In genomic region chr2:96916156-96917007, GRCh38 we compare ENCODE assay signal across 10 cellular contexts. TPM values are rescaled to one million over a fixed set of nuclear protein-coding genes. Genes with fewer than 3 reads are reported as not detected.
DNase-seq lines count a peak whose midpoint lies in the region; FAIRE-seq and TF ChIP-seq lines count a peak whose summit lies in the region.
"Had no signal": no experiment of that assay in that cellular context is flagged by ENCODE, and none has a peak within 500 bp of the region (broad histone marks: within the 10 kb centered on the region; RNA-seq: fewer than 3 reads in every experiment).

No MANE protein-coding gene starts in this region.

- H4K5ac ChIP-seq in H1 (ENCODE audit: insufficient read length, low read depth, low read length), result no peak overlapping the region

- peak overlapping the region; percentile 5 for H3K4ac ChIP-seq in H1 (replicated peaks; ENCODE audit: insufficient read length, low read depth, low read length)

- H2AK5ac ChIP-seq in H1 (ENCODE audit: low read depth, low read length), result no peak overlapping the region

- peak overlapping the region; percentile 53; the same call in 1 of the 2 replicates for H2BK12ac ChIP-seq in H1 (ENCODE audit: low read depth, low read length)

- peaks cover 0 to 2% (median 0%) of the 10 kb centered on the region in 4 experiments; a peak in 2 of 7 replicates for H3K27me3 ChIP-seq in H1 (replicated peaks in 1 of 4; ENCODE audit: control insufficient read depth in 3 of 4, extremely low read depth in 1 of 4, insufficient read depth in 3 of 4, low read length in 3 of 4)

- H2BK15ac ChIP-seq in H1 (ENCODE audit: low read length), result no peak overlapping the region

- H3K27me3 Mint-ChIP-seq in nephron progenitor cell (ENCODE audit: low read depth, poor library complexity), result peaks cover 49% of the 10 kb centered on the region
- H3K27me3 Mint-ChIP-seq in activated naive CD4-positive, alpha-beta T cell treated with anti-CD3 and anti-CD28 coated beads for 36 hours (ENCODE audit: low read depth), result no peaks in the 10 kb centered on the region

- intact Hi-C loops in posterior vena cava (cut with DNase I), result no loop called here
- intact Hi-C loops in activated naive CD4-positive, alpha-beta T cell treated with anti-CD3 and anti-CD28 coated beads for 36 hours (cut with micrococcal nuclease), result no loop called here

- POLR2A ChIA-PET in H1 (lab: Charles Lee; ENCODE audit: partially characterized antibody), result interaction anchor here (0.8 to 1.7 kb wide), 5 partner anchors 9 to 48 kb away, joined by 3 to 4 read pairs (median 3); no protein-coding TSS in a partner anchor

- TF ChIP-seq POLR2A in H1 (IDR thresholded peaks at IDR 0.05; ENCODE audit: control extremely low read depth in 1 of 2, low read depth in 2 of 2, low read length in 2 of 2), result no peak

- CTCF ChIA-PET in H1 (lab: Charles Lee; ENCODE audit: partially characterized antibody), result interaction anchor here (0.9 to 4.2 kb wide), 17 partner anchors 9 to 97 kb away, joined by 3 to 21 read pairs (median 5); partner anchors contain the start of gene ANKRD39
- CTCF ChIA-PET in activated naive CD4-positive, alpha-beta T cell treated with anti-CD3 and anti-CD28 coated beads for 36 hours (lab: Charles Lee), result interaction anchor here (2.5 kb wide), 1 partner anchor 58 kb away, joined by 5 read pairs; the partner anchor contains the start of gene ANKRD39

- H4K20me1 ChIP-seq in H1 (replicated peaks in 1 of 2; ENCODE audit: control insufficient read depth in 1 of 2, insufficient read depth in 2 of 2, low read length in 2 of 2), result no peaks in the 10 kb centered on the region

- no peak overlapping the region for H4K8ac ChIP-seq in H1 (ENCODE audit: extremely low read depth, insufficient read depth, low read length)

- H3K36me3 Mint-ChIP-seq in nephron progenitor cell (ENCODE audit: low read depth), result no peaks in the 10 kb centered on the region
- H3K36me3 Mint-ChIP-seq in activated naive CD4-positive, alpha-beta T cell treated with anti-CD3 and anti-CD28 coated beads for 36 hours (ENCODE audit: low read depth), result no peaks in the 10 kb centered on the region

- H3K4me1 Mint-ChIP-seq in nephron progenitor cell, result peaks cover 55% of the 10 kb centered on the region
- H3K4me1 Mint-ChIP-seq in activated naive CD4-positive, alpha-beta T cell treated with anti-CD3 and anti-CD28 coated beads for 36 hours (ENCODE audit: low read depth), result peaks cover 46% of the 10 kb centered on the region

- H3K23ac ChIP-seq in H1 (ENCODE audit: insufficient read length), result no peak overlapping the region

- peak overlapping the region; percentile 61; the same call in 1 of the 2 replicates for H2BK5ac ChIP-seq in H1 (ENCODE audit: low read depth, low read length)

- no peaks in the 10 kb centered on the region for H3K23me2 ChIP-seq in H1 (ENCODE audit: low read depth, low read length)

- no peak overlapping the region for H3K4me3 Mint-ChIP-seq in nephron progenitor cell
- no peak overlapping the region for H3K4me3 Mint-ChIP-seq in activated naive CD4-positive, alpha-beta T cell treated with anti-CD3 and anti-CD28 coated beads for 36 hours

- no peak overlapping the region for H3K14ac ChIP-seq in H1 (ENCODE audit: insufficient read length)

- H3K36me3 ChIP-seq in H1 (ENCODE audit: control insufficient read depth in 2 of 4, insufficient read depth in 4 of 4, low read length in 3 of 4), result no peaks in the 10 kb centered on the region

- H2BK120ac ChIP-seq in H1 (replicated peaks; ENCODE audit: low read depth, low read length), result no peak overlapping the region

- H3K4me2 ChIP-seq in H1 (ENCODE audit: insufficient read depth in 1 of 2, low read depth in 2 of 2, low read length in 2 of 2), result no peak overlapping the region

- TF ChIP-seq CTCF in AG10803 (conservative IDR thresholded peaks at IDR 0.05; ENCODE audit: low read length) (peak; percentile 25; the same call in 1 of the 2 replicates), H1 (IDR thresholded peaks at IDR 0.05; ENCODE audit: control extremely low read depth in 1 of 3, insufficient read depth in 1 of 3, low read depth in 1 of 3, low read length in 3 of 3) (peak in 2 of 3 experiments; percentile 33 to 37; a peak in 2 of 4 replicates), nephron progenitor cell (IDR thresholded peaks at IDR 0.05) (no peak), D721Med (IDR thresholded peaks at IDR 0.05; ENCODE audit: insufficient read depth, missing control alignments) (no peak)

- H2BK20ac ChIP-seq in H1 (ENCODE audit: low read length), result peak overlapping the region; percentile 82

- H3K4me3 ChIP-seq in AG10803 (ENCODE audit: low read length) (no peak overlapping the region), H1 (ENCODE audit: extremely low read depth in 1 of 4, insufficient read depth in 2 of 4, low read depth in 3 of 4, low read length in 4 of 4) (no peak overlapping the region)

- H3K79me1 ChIP-seq in H1 (ENCODE audit: low read depth, low read length), result no peaks in the 10 kb centered on the region

- peak overlapping the region; percentile 1; the same call in 1 of the 2 replicates for H2AFZ ChIP-seq in H1 (ENCODE audit: low read length)

- FAIRE-seq in H1 (lab: Jason Lieb, UNC), result no peak
- FAIRE-seq in D721Med (lab: Jason Lieb, UNC), result no peak
- FAIRE-seq: GM12892 had no signal

- no peak overlapping the region for H4K91ac ChIP-seq in H1 (replicated peaks; ENCODE audit: insufficient read length, low read length)

- H3K56ac ChIP-seq in H1 (replicated peaks; ENCODE audit: insufficient read length, low read depth, low read length), result no peak overlapping the region

- WGBS in H1 (ENCODE audit: extremely low coverage in 1 of 2, insufficient coverage in 1 of 2, insufficient read length in 1 of 2, insufficient replicate concordance in 2 of 2, low coverage in 1 of 2, low lambda C conversion rate in 2 of 2, missing lambda C conversion rate in 1 of 2), 2 experiments, result 94% methylated on average over 18 of the region's 18 CpGs; no CpG with 5 or more reads in 1 of the 2 experiments

- H3K27ac Mint-ChIP-seq in nephron progenitor cell, result peak overlapping the region; percentile 47
- no peak overlapping the region for H3K27ac Mint-ChIP-seq in activated naive CD4-positive, alpha-beta T cell treated with anti-CD3 and anti-CD28 coated beads for 36 hours

- no peak overlapping the region for H3K9ac ChIP-seq in H1 (replicated peaks in 1 of 4; ENCODE audit: extremely low read depth in 1 of 4, low read depth in 3 of 4, low read length in 3 of 4)

- 0 out of 2 replicates have a peak overlapping the region, but pooled peaks have one; percentile 14 for H3K18ac ChIP-seq in H1 (ENCODE audit: extremely low read depth, low read length)

- no peak for TF ChIP-seq EP300 in H1 (IDR thresholded peaks at IDR 0.05; ENCODE audit: borderline replicate concordance in 1 of 2, low read depth in 2 of 2, low read length in 2 of 2)

- H3K9me3 Mint-ChIP-seq in nephron progenitor cell, result peaks cover 10% of the 10 kb centered on the region
- peaks cover 15% of the 10 kb centered on the region for H3K9me3 Mint-ChIP-seq in activated naive CD4-positive, alpha-beta T cell treated with anti-CD3 and anti-CD28 coated beads for 36 hours

- peaks cover 0 to 22% (median 19%) of the 10 kb centered on the region in 4 experiments; a peak in 6 of 7 replicates for H3K4me1 ChIP-seq in H1 (replicated peaks in 1 of 4; ENCODE audit: control insufficient read depth in 3 of 4, insufficient read depth in 4 of 4, low read length in 3 of 4)

- no peak overlapping the region for H3K27ac ChIP-seq in H1 (ENCODE audit: low read depth, low read length)

- TF ChIP-seq RAD21 in H1 (IDR thresholded peaks at IDR 0.05 in 1 of 2, conservative IDR thresholded peaks at IDR 0.05 in 1 of 2; ENCODE audit: low read depth in 2 of 2, low read length in 2 of 2), result peak in 1 of 2 experiments; percentile 27; a peak in 2 of 4 replicates

- no peaks in the 10 kb centered on the region; a peak in 1 of 4 replicates for H3K9me3 ChIP-seq in H1 (ENCODE audit: insufficient read depth in 2 of 2, low read depth in 1 of 2, low read length in 1 of 2)

- no peaks in the 10 kb centered on the region for H3K79me2 ChIP-seq in H1 (ENCODE audit: control insufficient read depth in 1 of 2, insufficient read depth in 2 of 2, low read length in 2 of 2)

- DNase-seq in AG10803 (ENCODE audit: low read depth), result peak; percentile 14
- peak; percentile 94 for DNase-seq in NCI-H69 (lab: John Stamatoyannopoulos, UW)
- DNase-seq in H1 (ENCODE audit: low read depth in 1 of 2, low spot score in 2 of 2), result no peak
- DNase-seq in nephron progenitor cell, result no peak
- no peak for DNase-seq in posterior vena cava (ENCODE audit: low spot score)
- DNase-seq in NCI-H1105 treated with DMSO at 0.1 percent for 48 hours (lab: John Stamatoyannopoulos, UW), result no peak
- DNase-seq in activated naive CD4-positive, alpha-beta T cell treated with anti-CD3 and anti-CD28 coated beads for 36 hours, result no peak
- DNase-seq in D721Med (ENCODE audit: insufficient read length, low spot score), result no peak
- DNase-seq: NCI-H524 treated with DMSO at 0.1 percent for 48 hours had no signal

TF ChIP-seq in H1, 55 proteins besides CTCF, POLR2A, EP300 and RAD21 (continues in another document):
- TF ChIP-seq GABPA (IDR thresholded peaks at IDR 0.05; ENCODE audit: borderline replicate concordance, insufficient read depth, low read length), result no peak
- TF ChIP-seq RXRA (IDR thresholded peaks at IDR 0.05; ENCODE audit: insufficient read depth, low read depth, low read length), result no peak

RNA-seq across cellular contexts. Expression of gene SEMA4C, which starts 46.5 kb away (rescaled TPM):
- 67.3 and 74.3 TPM in 2 replicates for total RNA-seq in H1 (2021; fragmentation: NEBNext Ultra II Directional; extraction: Animal tissue kit (Norgen Biotek cat#: 25700))
- polyA plus RNA-seq in H1 (2011; rRNA removed), result 47.5 and 71.4 TPM in 2 replicates
- 58.9 TPM for polyA plus RNA-seq in H1 (2011; cell fraction: cytosol; rRNA removed)
- 141 TPM for polyA plus RNA-seq in H1 (2011; cell fraction: nucleus; rRNA removed)
- polyA plus RNA-seq in H1 (2012, experiment 1 of 2), result 45.7 to 74.3 TPM (median 68.2 TPM) in 4 replicates
- polyA plus RNA-seq in H1 (2012, experiment 2 of 2), result 49.5 TPM
- polyA plus RNA-seq in H1 (2013, experiment 1 of 2), result 61.0 TPM
- 59.0 TPM for polyA plus RNA-seq in H1 (2013, experiment 2 of 2)
- 86.3 and 87.9 TPM in 2 replicates for polyA minus RNA-seq in H1 (2011; rRNA and poly(A)+ RNA removed)
- 47.3 TPM for polyA minus RNA-seq in H1 (2011; cell fraction: cytosol; rRNA and poly(A)+ RNA removed)
- polyA minus RNA-seq in H1 (2011; cell fraction: nucleus; rRNA and poly(A)+ RNA removed), result 43.7 TPM
- total RNA-seq in posterior vena cava, result 10 to 100 TPM; 35.0 to 41.6 TPM
- 1 to 10 TPM; 7.7 to 8.5 TPM for total RNA-seq in activated naive CD4-positive, alpha-beta T cell treated with anti-CD3 and anti-CD28 coated beads for 36 hours

RNA-seq across cellular contexts. Expression of gene ANKRD39, which starts 58.6 kb away (rescaled TPM):
- 18.5 and 19.7 TPM in 2 replicates for total RNA-seq in H1 (2021; fragmentation: NEBNext Ultra II Directional; extraction: Animal tissue kit (Norgen Biotek cat#: 25700))
- 21.3 and 22.9 TPM in 2 replicates for polyA plus RNA-seq in H1 (2011; rRNA removed)
- polyA plus RNA-seq in H1 (2011; cell fraction: cytosol; rRNA removed), result 18.1 TPM
- polyA plus RNA-seq in H1 (2011; cell fraction: nucleus; rRNA removed), result 36.1 TPM
- 15.8 to 18.8 TPM (median 16.9 TPM) in 4 replicates for polyA plus RNA-seq in H1 (2012, experiment 1 of 2)
- polyA plus RNA-seq in H1 (2012, experiment 2 of 2), result 21.7 TPM
- 18.2 TPM for polyA plus RNA-seq in H1 (2013, experiment 1 of 2)
- polyA plus RNA-seq in H1 (2013, experiment 2 of 2), result 18.1 TPM
- 6.8 and 7.2 TPM in 2 replicates for polyA minus RNA-seq in H1 (2011; rRNA and poly(A)+ RNA removed)
- 5.2 TPM for polyA minus RNA-seq in H1 (2011; cell fraction: cytosol; rRNA and poly(A)+ RNA removed)
- 10.3 TPM for polyA minus RNA-seq in H1 (2011; cell fraction: nucleus; rRNA and poly(A)+ RNA removed)
- total RNA-seq in posterior vena cava, result 10 to 100 TPM; 12.1 to 12.4 TPM
- 10 to 100 TPM; 25.0 to 27.3 TPM for total RNA-seq in activated naive CD4-positive, alpha-beta T cell treated with anti-CD3 and anti-CD28 coated beads for 36 hours

Comparison
In these comparisons a context has a peak if more than half of its experiments do, and no peak if none do; other contexts are left out.
1. DNase-seq: peak in AG10803 (single experiment) and NCI-H69 (single experiment); none in H1 (0 of 2), nephron progenitor cell (single experiment), posterior vena cava (single experiment), NCI-H1105 treated with DMSO at 0.1 percent for 48 hours (single experiment), activated naive CD4-positive, alpha-beta T cell treated with anti-CD3 and anti-CD28 coated beads for 36 hours (single experiment) and D721Med (single experiment).
2. CTCF ChIP-seq: peak in AG10803 (single experiment) and H1 (2 of 3); none in nephron progenitor cell (single experiment) and D721Med (single experiment).